1 cellular context compared by ENCODE assay signal in genomic region chr12:110583137-110584059, GRCh38.
A peak's percentile ranks its signal among the peaks of the same experiment; 100 is the strongest.
TF ChIP-seq lines count a peak whose summit lies in the region.

A gene with protein sequence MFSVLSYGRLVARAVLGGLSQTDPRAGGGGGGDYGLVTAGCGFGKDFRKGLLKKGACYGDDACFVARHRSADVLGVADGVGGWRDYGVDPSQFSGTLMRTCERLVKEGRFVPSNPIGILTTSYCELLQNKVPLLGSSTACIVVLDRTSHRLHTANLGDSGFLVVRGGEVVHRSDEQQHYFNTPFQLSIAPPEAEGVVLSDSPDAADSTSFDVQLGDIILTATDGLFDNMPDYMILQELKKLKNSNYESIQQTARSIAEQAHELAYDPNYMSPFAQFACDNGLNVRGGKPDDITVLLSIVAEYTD (minus strand): TSS chr12:110583318. CDS start chr12:110583031, 287 bp downstream.

TF ChIP-seq in K562, 482 proteins besides CTCF, POLR2A, EP300 and RAD21 (continued from another document):
- TF ChIP-seq UBTF (IDR thresholded peaks at IDR 0.05; ENCODE audit: borderline replicate concordance in 1 of 2, low read depth in 2 of 2, low read length in 2 of 2) (no peak; a peak in 1 of 4 replicates), TEAD2 (tag; IDR thresholded peaks at IDR 0.05) (no peak), ZNF639 (CRISPR knock-in tag; conservative IDR thresholded peaks at IDR 0.05 in 1 of 2, IDR thresholded peaks at IDR 0.05 in 1 of 2) (peak in 1 of 2 experiments; percentile 69; a peak in 1 of 4 replicates), DPF2 (IDR thresholded peaks at IDR 0.05) (peak; percentile 54; the same call in 1 of the 2 replicates), ZNF57 (CRISPR knock-in tag; IDR thresholded peaks at IDR 0.05) (no peak), ZNF695 (CRISPR knock-in tag; IDR thresholded peaks at IDR 0.05) (no peak), RBFOX2 (IDR thresholded peaks at IDR 0.05; ENCODE audit: low read depth, low read length) (peak; percentile 85), ZNF589 (CRISPR knock-in tag; IDR thresholded peaks at IDR 0.05; ENCODE audit: low read depth) (no peak), TCF3 (CRISPR knock-in tag; IDR thresholded peaks at IDR 0.05) (peak; percentile 58; the same call in 1 of the 2 replicates), FOXP1 (CRISPR knock-in tag; IDR thresholded peaks at IDR 0.05) (no peak; the same call in 1 of the 2 replicates), STAT5A (IDR thresholded peaks at IDR 0.05; ENCODE audit: borderline replicate concordance, low read length) (no peak), DACH1 (IDR thresholded peaks at IDR 0.05; ENCODE audit: partially characterized antibody) (peak; percentile 91), RBM14 (IDR thresholded peaks at IDR 0.05; ENCODE audit: borderline replicate concordance, insufficient read depth, low read depth, low read length) (no peak), RBBP5 (IDR thresholded peaks at IDR 0.05; ENCODE audit: borderline replicate concordance, insufficient read depth, low read length, poor library complexity, severe bottlenecking) (peak; percentile 76), CBFA2T2 (conservative IDR thresholded peaks at IDR 0.05) (peak; percentile 50), NR1H2 (CRISPR knock-in tag; IDR thresholded peaks at IDR 0.05) (no peak), CBFA2T3 (IDR thresholded peaks at IDR 0.05) (peak; percentile 75), HSF4 (CRISPR knock-in tag; IDR thresholded peaks at IDR 0.05; ENCODE audit: borderline replicate concordance) (no peak), TEAD4 (IDR thresholded peaks at IDR 0.05; ENCODE audit: low read length) (peak; percentile 32; the same call in 1 of the 2 replicates), TEAD4 (CRISPR knock-in tag; IDR thresholded peaks at IDR 0.05; ENCODE audit: borderline replicate concordance) (no peak), ZNF184 (CRISPR knock-in tag; IDR thresholded peaks at IDR 0.05) (no peak)
- TF ChIP-seq, protein P1, sequence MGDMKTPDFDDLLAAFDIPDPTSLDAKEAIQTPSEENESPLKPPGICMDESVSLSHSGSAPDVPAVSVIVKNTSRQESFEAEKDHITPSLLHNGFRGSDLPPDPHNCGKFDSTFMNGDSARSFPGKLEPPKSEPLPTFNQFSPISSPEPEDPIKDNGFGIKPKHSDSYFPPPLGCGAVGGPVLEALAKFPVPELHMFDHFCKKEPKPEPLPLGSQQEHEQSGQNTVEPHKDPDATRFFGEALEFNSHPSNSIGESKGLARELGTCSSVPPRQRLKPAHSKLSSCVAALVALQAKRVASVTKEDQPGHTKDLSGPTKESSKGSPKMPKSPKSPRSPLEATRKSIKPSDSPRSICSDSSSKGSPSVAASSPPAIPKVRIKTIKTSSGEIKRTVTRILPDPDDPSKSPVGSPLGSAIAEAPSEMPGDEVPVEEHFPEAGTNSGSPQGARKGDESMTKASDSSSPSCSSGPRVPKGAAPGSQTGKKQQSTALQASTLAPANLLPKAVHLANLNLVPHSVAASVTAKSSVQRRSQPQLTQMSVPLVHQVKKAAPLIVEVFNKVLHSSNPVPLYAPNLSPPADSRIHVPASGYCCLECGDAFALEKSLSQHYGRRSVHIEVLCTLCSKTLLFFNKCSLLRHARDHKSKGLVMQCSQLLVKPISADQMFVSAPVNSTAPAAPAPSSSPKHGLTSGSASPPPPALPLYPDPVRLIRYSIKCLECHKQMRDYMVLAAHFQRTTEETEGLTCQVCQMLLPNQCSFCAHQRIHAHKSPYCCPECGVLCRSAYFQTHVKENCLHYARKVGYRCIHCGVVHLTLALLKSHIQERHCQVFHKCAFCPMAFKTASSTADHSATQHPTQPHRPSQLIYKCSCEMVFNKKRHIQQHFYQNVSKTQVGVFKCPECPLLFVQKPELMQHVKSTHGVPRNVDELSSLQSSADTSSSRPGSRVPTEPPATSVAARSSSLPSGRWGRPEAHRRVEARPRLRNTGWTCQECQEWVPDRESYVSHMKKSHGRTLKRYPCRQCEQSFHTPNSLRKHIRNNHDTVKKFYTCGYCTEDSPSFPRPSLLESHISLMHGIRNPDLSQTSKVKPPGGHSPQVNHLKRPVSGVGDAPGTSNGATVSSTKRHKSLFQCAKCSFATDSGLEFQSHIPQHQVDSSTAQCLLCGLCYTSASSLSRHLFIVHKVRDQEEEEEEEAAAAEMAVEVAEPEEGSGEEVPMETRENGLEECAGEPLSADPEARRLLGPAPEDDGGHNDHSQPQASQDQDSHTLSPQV (IDR thresholded peaks at IDR 0.05), result peak; percentile 21; the same call in 1 of the 2 replicates
- TF ChIP-seq, protein P2, sequence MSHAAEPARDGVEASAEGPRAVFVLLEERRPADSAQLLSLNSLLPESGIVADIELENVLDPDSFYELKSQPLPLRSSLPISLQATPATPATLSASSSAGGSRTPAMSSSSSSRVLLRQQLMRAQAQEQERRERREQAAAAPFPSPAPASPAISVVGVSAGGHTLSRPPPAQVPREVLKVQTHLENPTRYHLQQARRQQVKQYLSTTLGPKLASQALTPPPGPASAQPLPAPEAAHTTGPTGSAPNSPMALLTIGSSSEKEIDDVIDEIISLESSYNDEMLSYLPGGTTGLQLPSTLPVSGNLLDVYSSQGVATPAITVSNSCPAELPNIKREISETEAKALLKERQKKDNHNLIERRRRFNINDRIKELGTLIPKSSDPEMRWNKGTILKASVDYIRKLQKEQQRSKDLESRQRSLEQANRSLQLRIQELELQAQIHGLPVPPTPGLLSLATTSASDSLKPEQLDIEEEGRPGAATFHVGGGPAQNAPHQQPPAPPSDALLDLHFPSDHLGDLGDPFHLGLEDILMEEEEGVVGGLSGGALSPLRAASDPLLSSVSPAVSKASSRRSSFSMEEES (CRISPR knock-in tag; IDR thresholded peaks at IDR 0.05), result no peak
- TF ChIP-seq, protein P3, sequence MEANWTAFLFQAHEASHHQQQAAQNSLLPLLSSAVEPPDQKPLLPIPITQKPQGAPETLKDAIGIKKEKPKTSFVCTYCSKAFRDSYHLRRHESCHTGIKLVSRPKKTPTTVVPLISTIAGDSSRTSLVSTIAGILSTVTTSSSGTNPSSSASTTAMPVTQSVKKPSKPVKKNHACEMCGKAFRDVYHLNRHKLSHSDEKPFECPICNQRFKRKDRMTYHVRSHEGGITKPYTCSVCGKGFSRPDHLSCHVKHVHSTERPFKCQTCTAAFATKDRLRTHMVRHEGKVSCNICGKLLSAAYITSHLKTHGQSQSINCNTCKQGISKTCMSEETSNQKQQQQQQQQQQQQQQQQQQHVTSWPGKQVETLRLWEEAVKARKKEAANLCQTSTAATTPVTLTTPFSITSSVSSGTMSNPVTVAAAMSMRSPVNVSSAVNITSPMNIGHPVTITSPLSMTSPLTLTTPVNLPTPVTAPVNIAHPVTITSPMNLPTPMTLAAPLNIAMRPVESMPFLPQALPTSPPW (CRISPR knock-in tag; IDR thresholded peaks at IDR 0.05), result peak; percentile 74
